Comparison of ENCODE assay signal across 1 cellular context in the genomic region with DNA sequence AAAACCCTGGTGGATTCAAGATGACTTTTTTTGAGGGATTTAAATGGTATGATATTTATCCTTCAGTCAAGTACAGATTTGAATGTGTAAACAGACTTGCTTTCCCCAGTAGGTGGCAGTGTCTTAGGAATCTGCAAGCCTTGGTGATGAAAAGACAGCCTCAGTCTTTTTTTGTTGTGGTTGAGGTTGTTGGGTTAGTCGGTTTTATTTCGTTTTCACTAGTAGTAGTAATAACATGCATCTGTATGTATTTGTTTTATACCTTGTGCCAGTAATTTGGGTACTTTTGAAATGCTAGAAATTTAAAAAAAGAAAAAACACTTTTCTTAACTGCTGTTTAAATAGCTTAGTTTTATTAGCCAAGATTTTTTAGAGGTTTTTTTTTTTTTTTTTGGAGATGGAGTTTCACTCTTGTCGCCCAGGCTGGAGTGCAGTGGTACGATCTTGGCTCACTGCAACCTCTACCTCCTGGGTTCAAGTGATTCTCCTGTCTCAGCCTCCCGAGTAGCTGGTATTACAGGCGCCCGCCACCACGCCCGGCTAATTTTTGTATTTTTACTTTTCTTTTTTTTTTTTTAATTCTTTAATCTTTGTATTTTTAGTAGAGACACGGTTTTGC.
A peak's percentile ranks its signal among the peaks of the same experiment; 100 is the strongest.
TF ChIP-seq lines count a peak whose summit lies in the region.

No MANE protein-coding gene starts in this region.

TF ChIP-seq in HepG2, 621 proteins besides CTCF, POLR2A, EP300 and RAD21:
- peak; percentile 50 for TF ChIP-seq FOXA3 (CRISPR knock-in tag; IDR thresholded peaks at IDR 0.05)
- TF ChIP-seq STAG1 (CRISPR knock-in tag; IDR thresholded peaks at IDR 0.05): peak; percentile 80
- TF ChIP-seq MBD4 (IDR thresholded peaks at IDR 0.05; ENCODE audit: borderline replicate concordance, low read length): no peak
- peak; percentile 80 for TF ChIP-seq SMC3 (IDR thresholded peaks at IDR 0.05; ENCODE audit: low read length)
